14 cellular contexts compared by ENCODE assay signal in the genomic region with DNA sequence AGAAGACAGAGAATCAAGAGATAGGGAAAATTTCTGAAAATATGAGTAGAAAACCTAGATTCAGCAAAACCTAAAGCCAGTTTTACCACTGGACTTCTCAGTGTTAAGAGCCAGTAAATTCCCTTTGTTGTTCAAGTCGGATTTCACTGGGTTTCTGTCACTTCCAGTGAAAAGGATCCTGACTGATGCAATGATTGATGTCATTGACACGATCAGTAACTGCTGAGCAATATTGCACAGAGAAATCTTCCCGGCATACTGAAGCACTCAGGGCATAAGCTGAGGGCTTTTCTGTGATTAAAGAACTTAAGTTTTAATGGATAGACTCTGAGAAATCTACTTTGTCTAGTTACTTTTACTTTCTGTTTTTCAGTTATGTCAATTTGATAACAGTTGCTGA.
DNase-seq lines count a peak whose midpoint lies in the region; ATAC-seq and TF ChIP-seq lines count a peak whose summit lies in the region.
"Had no signal": no experiment of that assay in that cellular context is flagged by ENCODE, and none has a peak within 500 bp of the region (broad histone marks: within the 10 kb centered on the region; RNA-seq: fewer than 3 reads in every experiment).

No MANE protein-coding gene starts in this region.

- H3K36me3 ChIP-seq in upper lobe of right lung = no peaks in the 10 kb centered on the region
- H3K36me3 ChIP-seq: ascending aorta had no signal

- no peak for DNase-seq in stimulated activated naive CD8-positive, alpha-beta T cell treated with anti-CD3 and anti-CD28 coated beads, Interleukin-15, Interleukin-2, amounts not matched to agents 100 U/mL and 50 U/mL, for 24 hours
- DNase-seq in caudate nucleus (lab: John Stamatoyannopoulos, UW) (no peak), medulla oblongata (ENCODE audit: extremely low spot score) (peak; percentile 15), upper lobe of right lung (no peak), AG08395 (ENCODE audit: low spot score) (no peak), cerebellum (ENCODE audit: low spot score) (no peak)
- DNase-seq: GM23248, NCI-H1694, SK-N-SH had no signal

- H3K27ac Mint-ChIP-seq in stimulated activated naive CD8-positive, alpha-beta T cell treated with anti-CD3 and anti-CD28 coated beads, Interleukin-15, Interleukin-2, amounts not matched to agents 100 ng/mL and 50 ng/mL, for 24 hours = peak overlapping the region; percentile 32
- H3K27ac Mint-ChIP-seq: IgD-negative memory B cell had no signal

- H3K9me3 ChIP-seq in upper lobe of right lung = no peaks in the 10 kb centered on the region
- H3K9me3 ChIP-seq: ascending aorta, SK-N-SH had no signal

- H3K4me3 Mint-ChIP-seq in stimulated activated naive CD8-positive, alpha-beta T cell treated with anti-CD3 and anti-CD28 coated beads, Interleukin-15, Interleukin-2, amounts not matched to agents 100 ng/mL and 50 ng/mL, for 24 hours = peak overlapping the region; percentile 21

- peaks cover 7% of the 10 kb centered on the region for H3K4me1 ChIP-seq in upper lobe of right lung

- H3K4me3 ChIP-seq in upper lobe of right lung = no peak overlapping the region
- H3K4me3 ChIP-seq: ascending aorta, GM23248 had no signal

- H3K4me1 Mint-ChIP-seq in stimulated activated naive CD8-positive, alpha-beta T cell treated with anti-CD3 and anti-CD28 coated beads, Interleukin-15, Interleukin-2, amounts not matched to agents 100 ng/mL and 50 ng/mL, for 24 hours (ENCODE audit: low read depth) = peaks cover 34% of the 10 kb centered on the region

- ATAC-seq in stimulated activated naive CD8-positive, alpha-beta T cell treated with anti-CD3 and anti-CD28 coated beads, Interleukin-15, Interleukin-2, amounts not matched to agents 100 U/mL and 50 U/mL, for 24 hours = no peak
- ATAC-seq in upper lobe of right lung (peak; percentile 55), GM18907 (IDR thresholded peaks at IDR 0.05; ENCODE audit: unreplicated experiment) (no peak)

- intact Hi-C loops in upper lobe of right lung (cut with DNase I) = no loop called here

- no peaks in the 10 kb centered on the region for H3K9me3 Mint-ChIP-seq in stimulated activated naive CD8-positive, alpha-beta T cell treated with anti-CD3 and anti-CD28 coated beads, Interleukin-15, Interleukin-2, amounts not matched to agents 100 ng/mL and 50 ng/mL, for 24 hours
- H3K9me3 Mint-ChIP-seq: IgD-negative memory B cell had no signal

- H3K27ac ChIP-seq in caudate nucleus (ENCODE audit: low read depth, low read length) (peak overlapping the region; percentile 20), upper lobe of right lung (peak overlapping the region; percentile 37)
- H3K27ac ChIP-seq: ascending aorta, epithelial cell of prostate, GM23248 had no signal

- H3K27me3 ChIP-seq in upper lobe of right lung = no peaks in the 10 kb centered on the region
- H3K27me3 ChIP-seq: ascending aorta had no signal

- no peaks in the 10 kb centered on the region for H3K27me3 Mint-ChIP-seq in stimulated activated naive CD8-positive, alpha-beta T cell treated with anti-CD3 and anti-CD28 coated beads, Interleukin-15, Interleukin-2, amounts not matched to agents 100 ng/mL and 50 ng/mL, for 24 hours
- H3K27me3 Mint-ChIP-seq: IgD-negative memory B cell had no signal

- TF ChIP-seq CTCF in upper lobe of right lung (IDR thresholded peaks at IDR 0.05) = no peak

- peaks cover 8% of the 10 kb centered on the region for H3K36me3 Mint-ChIP-seq in stimulated activated naive CD8-positive, alpha-beta T cell treated with anti-CD3 and anti-CD28 coated beads, Interleukin-15, Interleukin-2, amounts not matched to agents 100 ng/mL and 50 ng/mL, for 24 hours (ENCODE audit: low read depth)
